Comparison of ENCODE assay signal across 8 cellular contexts in genomic region chr1:215146252-215146975, GRCh38.
DNase-seq lines count a peak whose midpoint lies in the region; ATAC-seq, FAIRE-seq and TF ChIP-seq lines count a peak whose summit lies in the region.

No MANE protein-coding gene starts in this region.

- H3K36me3 Mint-ChIP-seq in Calu3 (ENCODE audit: insufficient read depth, unreplicated experiment): no peaks in the 10 kb centered on the region

- peak; percentile 60 for FAIRE-seq in TTC549 (lab: Jason Lieb, UNC)

- in situ Hi-C loops in KBM-7 (cut with MboI; ENCODE audit: low pct_unique_long_range_greater_than_20kb, low sequenced_read_pairs): no loop called here

- no peak for TF ChIP-seq POLR2A in spleen (IDR thresholded peaks at IDR 0.05)

- 50 to 58% (median 52%) methylated on average over 8 of the region's 8 CpGs for WGBS in spleen, 5 donors

- no peaks in the 10 kb centered on the region for H3K36me3 ChIP-seq in spleen

- H3K4me3 ChIP-seq in spleen: no peak overlapping the region

- intact Hi-C loops in Calu3 (cut with micrococcal nuclease; ENCODE audit: unreplicated experiment): loop anchor here (1.0 to 10.0 kb wide), 4 partner anchors 142 to 488 kb away; no protein-coding TSS in a partner anchor
- intact Hi-C loops in spleen (cut with DNase I; ENCODE audit: low total_unique reads): no loop called here

- no peak overlapping the region for H3K4me3 Mint-ChIP-seq in Calu3 (ENCODE audit: low read depth, unreplicated experiment)

- BruUV-seq in Calu3 (replicated peaks; lab: Mats Ljungman, UMichigan): no TSS peak

- no peaks in the 10 kb centered on the region for H3K27me3 ChIP-seq in spleen (replicated peaks in 1 of 7)

- TF ChIP-seq CTCF in Calu3 (IDR thresholded peaks at IDR 0.05; ENCODE audit: unreplicated experiment) (peak; percentile 64), spleen (IDR thresholded peaks at IDR 0.05 in 8 of 11, conservative IDR thresholded peaks at IDR 0.05 in 3 of 11) (peak in 4 of 11 experiments; percentile 20 to 42 (median 24))

- no peaks in the 10 kb centered on the region for H3K4me1 Mint-ChIP-seq in Calu3 (ENCODE audit: low read depth, unreplicated experiment)

- H3K4me1 ChIP-seq in spleen: no peaks in the 10 kb centered on the region

- H3K27ac Mint-ChIP-seq in Calu3 (ENCODE audit: unreplicated experiment): no peak overlapping the region

- peaks cover 0 to 13% (median 10%) of the 10 kb centered on the region in 8 donors for H3K9me3 ChIP-seq in spleen

- H3K27me3 Mint-ChIP-seq in Calu3 (ENCODE audit: unreplicated experiment): no peaks in the 10 kb centered on the region

- H3K9me3 Mint-ChIP-seq in Calu3 (ENCODE audit: low read depth, unreplicated experiment): peaks cover 3% of the 10 kb centered on the region

- CTCF ChIA-PET in Calu3 (lab: Charles Lee): interaction anchor here (1.3 kb wide), 1 partner anchor 337 kb away, joined by 13 read pairs; no protein-coding TSS in a partner anchor

- no peak overlapping the region for H3K27ac ChIP-seq in spleen

- DNase-seq in Calu3 (peak; percentile 40), KBM-7 (peak; percentile 44), left kidney (ENCODE audit: low read depth, low spot score) (peak; percentile 47), spleen (no peak), activated T-cell treated with anti-CD3 and anti-CD28 coated beads for 4 hours (no peak)

- no peak for ATAC-seq in GM21619 (IDR thresholded peaks at IDR 0.05; ENCODE audit: unreplicated experiment)
- ATAC-seq in GM19395 (IDR thresholded peaks at IDR 0.05; ENCODE audit: unreplicated experiment): no peak

Comparison
In these comparisons a context has a peak if more than half of its experiments do, and no peak if none do; other contexts are left out.
1. DNase-seq: peak in Calu3 (single experiment), KBM-7 (single experiment) and left kidney (single experiment); none in spleen (single experiment) and activated T-cell treated with anti-CD3 and anti-CD28 coated beads for 4 hours (single experiment).